Comparison of ENCODE assay signal across 8 cellular contexts in genomic region chr1:154328318-154329151, GRCh38. TPM values are rescaled to one million over a fixed set of nuclear protein-coding genes. Genes with fewer than 3 reads are reported as not detected.
DNase-seq lines count a peak whose midpoint lies in the region; ATAC-seq, FAIRE-seq and TF ChIP-seq lines count a peak whose summit lies in the region.

No MANE protein-coding gene starts in this region.

- DNase-seq in CD1c-positive myeloid dendritic cell (ENCODE audit: extremely low spot score) (peak; percentile 85), H54 (ENCODE audit: insufficient read length, low spot score) (peak; percentile 53), NCI-H82 (lab: John Stamatoyannopoulos, UW) (peak; percentile 80), epithelial cell of proximal tubule (ENCODE audit: low read depth) (no peak)
- peak; percentile 88 for DNase-seq in activated T-cell treated with anti-CD3 and anti-CD28 coated beads, Interleukin-2, amount 50 U/mL, for 1 hour
- peak; percentile 66 to 77 for DNase-seq in stimulated activated CD8-positive, alpha-beta memory T cell treated with anti-CD3 and anti-CD28 coated beads, Interleukin-4, amount 100 ng/mL, for 1 hour (ENCODE audit: low read depth in 2 of 2, low spot score in 1 of 2)

- no peak for FAIRE-seq in H54 (lab: Jason Lieb, UNC)

- no peak for ATAC-seq in GM18858 (IDR thresholded peaks at IDR 0.05; ENCODE audit: unreplicated experiment)

- TF ChIP-seq POLR2A in H54 (IDR thresholded peaks at IDR 0.05; ENCODE audit: low read depth, low read length), result 0 out of 2 replicates have a peak, but pooled peaks have one; percentile 8

- H3K4me3 ChIP-seq in epithelial cell of proximal tubule (ENCODE audit: low read depth, low read length) (peak overlapping the region; percentile 39), mucosa of stomach (ENCODE audit: low read length) (no peak overlapping the region)

- H3K9me3 ChIP-seq in mucosa of stomach (ENCODE audit: control insufficient read depth, low read length), result no peaks in the 10 kb centered on the region

- peak overlapping the region; percentile 38 for H3K9ac ChIP-seq in mucosa of stomach (ENCODE audit: low read length)

- H3K27me3 ChIP-seq in mucosa of stomach (ENCODE audit: control insufficient read depth, insufficient read depth, low read length), result peaks cover 39% of the 10 kb centered on the region

- no peaks in the 10 kb centered on the region for H3K36me3 ChIP-seq in mucosa of stomach (ENCODE audit: control insufficient read depth, insufficient read depth, low read length)

- peaks cover 46% of the 10 kb centered on the region for H3K4me1 ChIP-seq in mucosa of stomach (ENCODE audit: control insufficient read depth, insufficient read depth, low read length)

- TF ChIP-seq CTCF in epithelial cell of proximal tubule (conservative IDR thresholded peaks at IDR 0.05; ENCODE audit: low read depth, low read length), result no peak

RNA-seq across cellular contexts. Expression of gene ATP8B2, which starts 3.2 kb away (rescaled TPM):
- total RNA-seq in epithelial cell of proximal tubule, result 26.6 and 30.6 TPM in 2 replicates

RNA-seq across cellular contexts. Expression of gene AQP10, which starts 7.6 kb away (rescaled TPM):
- not detected in 2 replicates for total RNA-seq in epithelial cell of proximal tubule

RNA-seq across cellular contexts. Expression of gene HAX1, which starts 56.1 kb away (rescaled TPM):
- total RNA-seq in epithelial cell of proximal tubule, result 86.1 and 149 TPM in 2 replicates
